34 cellular contexts compared by ENCODE assay signal in the genomic region with DNA sequence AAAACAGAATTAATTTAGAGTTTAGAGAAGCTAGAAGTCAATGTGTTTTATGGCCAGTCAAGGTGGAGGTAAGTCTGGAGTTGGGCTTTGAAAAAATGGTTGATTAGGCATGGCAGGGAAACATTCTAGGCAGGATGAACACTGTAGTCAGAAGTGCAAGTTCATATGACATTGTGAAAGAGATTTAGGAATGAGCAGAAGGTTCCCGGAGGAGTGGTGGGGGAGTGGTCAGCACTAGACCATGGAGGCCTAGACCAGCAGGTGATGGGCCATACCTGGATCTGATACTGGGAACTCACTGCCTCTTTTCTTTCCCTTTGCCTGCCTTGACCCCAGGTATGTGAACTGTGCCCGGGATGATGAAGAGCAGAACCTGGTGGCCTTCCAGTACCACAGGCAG. TPM values are rescaled to one million over a fixed set of nuclear protein-coding genes. Genes with fewer than 3 reads are reported as not detected.
"Had no signal": no experiment of that assay in that cellular context is flagged by ENCODE, and none has a peak within 500 bp of the region (broad histone marks: within the 10 kb centered on the region; RNA-seq: fewer than 3 reads in every experiment).

No MANE protein-coding gene starts in this region.

- H3K4me3 Mint-ChIP-seq: naive B cell; naive thymus-derived CD8-positive, alpha-beta T cell; natural killer cell treated with Interleukin-12 subunit alpha and Interleukin-12 subunit beta and Interleukin-15 and Interleukin-18, amount 100 ng/mL, for 72 hours; nephron progenitor cell; neural progenitor cell; stimulated activated memory B cell treated with anti-CD40 and anti-IgM and Interleukin-4, amounts not matched to agents 10 μg/mL and 1 μg/mL and 100 μg/mL, for 72 hours; stimulated activated naive CD8-positive, alpha-beta T cell treated with anti-CD3 and anti-CD28 coated beads, Interleukin-15, amount 100 ng/mL, for 72 hours had no signal

- ATAC-seq: naive thymus-derived CD8-positive, alpha-beta T cell; natural killer cell treated with Interleukin-12 subunit alpha and Interleukin-12 subunit beta and Interleukin-15 and Interleukin-18, amount 100 ng/mL, for 72 hours; psoas muscle; right cardiac atrium; right lobe of liver; stimulated activated memory B cell treated with anti-CD40 and anti-IgM and Interleukin-4, amounts not matched to agents 10 μg/mL and 1 μg/mL and 100 μg/mL, for 72 hours; stimulated activated naive CD8-positive, alpha-beta T cell treated with anti-CD3 and anti-CD28 coated beads, Interleukin-15, amount 100 ng/mL, for 72 hours; stimulated activated naive CD8-positive, alpha-beta T cell treated with anti-CD3 and anti-CD28 coated beads, Interleukin-15, Interleukin-2, amounts not matched to agents 100 U/mL and 50 U/mL, for 24 hours had no signal

- H3K27me3 Mint-ChIP-seq: naive B cell; naive thymus-derived CD8-positive, alpha-beta T cell; natural killer cell treated with Interleukin-12 subunit alpha and Interleukin-12 subunit beta and Interleukin-15 and Interleukin-18, amount 100 ng/mL, for 72 hours; progenitor cell of endocrine pancreas; stimulated activated memory B cell treated with anti-CD40 and anti-IgM and Interleukin-4, amounts not matched to agents 10 μg/mL and 1 μg/mL and 100 μg/mL, for 72 hours; stimulated activated naive CD8-positive, alpha-beta T cell treated with anti-CD3 and anti-CD28 coated beads, Interleukin-15, amount 100 ng/mL, for 72 hours had no signal

- H3K4me1 Mint-ChIP-seq: naive B cell; naive thymus-derived CD8-positive, alpha-beta T cell; nephron progenitor cell; neural progenitor cell; stimulated activated memory B cell treated with anti-CD40 and anti-IgM and Interleukin-4, amounts not matched to agents 10 μg/mL and 1 μg/mL and 100 μg/mL, for 72 hours; stimulated activated naive CD8-positive, alpha-beta T cell treated with anti-CD3 and anti-CD28 coated beads, Interleukin-15, amount 100 ng/mL, for 72 hours had no signal

- DNase-seq: naive B cell; naive thymus-derived CD8-positive, alpha-beta T cell; nephron progenitor cell; occipital lobe; ovary; posterior cingulate gyrus; psoas muscle; right cardiac atrium; right lobe of liver; spleen; stimulated activated CD4-positive, alpha-beta T cell treated with anti-CD3 and anti-CD28 coated beads, Interleukin-12 subunit alpha, Interleukin-12 subunit beta, amount 100 ng/mL, for 4 hours; stimulated activated CD4-positive, alpha-beta T cell treated with anti-CD3 and anti-CD28 coated beads, Interleukin-1b, Interleukin-23, amount 100 ng/mL, for 48 hours; stimulated activated CD4-positive, alpha-beta T cell treated with anti-CD3 and anti-CD28 coated beads, Interleukin-4, amount 100 ng/mL, for 1 hour; stimulated activated CD4-positive, alpha-beta T cell treated with anti-CD3 and anti-CD28 coated beads, Interleukin-4, amount 100 ng/mL, for 4 hours; stimulated activated CD8-positive, alpha-beta memory T cell treated with anti-CD3 and anti-CD28 coated beads, Interleukin-4, amount 100 ng/mL, for 48 hours; stimulated activated naive CD4-positive, alpha-beta T cell; stimulated activated naive CD8-positive, alpha-beta T cell treated with anti-CD3 and anti-CD28 coated beads, Interleukin-15, amount 100 ng/mL, for 72 hours; stimulated activated naive CD8-positive, alpha-beta T cell treated with anti-CD3 and anti-CD28 coated beads, Interleukin-15, Interleukin-2, amounts not matched to agents 100 U/mL and 50 U/mL, for 24 hours; substantia nigra; testis; tibial artery; transverse colon; upper lobe of left lung had no signal

- H3K27ac Mint-ChIP-seq: naive B cell; naive thymus-derived CD8-positive, alpha-beta T cell; natural killer cell treated with Interleukin-12 subunit alpha and Interleukin-12 subunit beta and Interleukin-15 and Interleukin-18, amount 100 ng/mL, for 72 hours; nephron progenitor cell; neural progenitor cell; progenitor cell of endocrine pancreas; stimulated activated memory B cell treated with anti-CD40 and anti-IgM and Interleukin-4, amounts not matched to agents 10 μg/mL and 1 μg/mL and 100 μg/mL, for 72 hours; stimulated activated naive CD8-positive, alpha-beta T cell treated with anti-CD3 and anti-CD28 coated beads, Interleukin-15, amount 100 ng/mL, for 72 hours had no signal

- H3K36me3 Mint-ChIP-seq: naive B cell; naive thymus-derived CD8-positive, alpha-beta T cell; neural progenitor cell; stimulated activated memory B cell treated with anti-CD40 and anti-IgM and Interleukin-4, amounts not matched to agents 10 μg/mL and 1 μg/mL and 100 μg/mL, for 72 hours had no signal

- FAIRE-seq: urothelium cell line had no signal

RNA-seq across cellular contexts. Expression of a gene that starts 16.6 kb away (rescaled TPM):
- total RNA-seq: naive thymus-derived CD8-positive, alpha-beta T cell; natural killer cell treated with Interleukin-12 subunit alpha and Interleukin-12 subunit beta and Interleukin-15 and Interleukin-18, amount 100 ng/mL, for 72 hours; occipital lobe; osteoblast; ovary; progenitor cell of endocrine pancreas; psoas muscle; renal cortical epithelial cell; right cardiac atrium; right lobe of liver; smooth muscle cell; spleen; suprapubic skin; transverse colon; upper lobe of left lung; ureter; vagina had no signal
- polyA plus RNA-seq: naive thymus-derived CD8-positive, alpha-beta T cell; ovary; psoas muscle; right cardiac atrium; smooth muscle cell; spleen had no signal
